Comparison of ENCODE assay signal across 12 cellular contexts in genomic region chr2:227308784-227309183, GRCh38. TPM values are rescaled to one million over a fixed set of nuclear protein-coding genes. Genes with fewer than 3 reads are reported as not detected.
DNase-seq lines count a peak whose midpoint lies in the region; ATAC-seq and TF ChIP-seq lines count a peak whose summit lies in the region.
"Had no signal": no experiment of that assay in that cellular context is flagged by ENCODE, and none has a peak within 500 bp of the region (broad histone marks: within the 10 kb centered on the region; RNA-seq: fewer than 3 reads in every experiment).

No MANE protein-coding gene starts in this region.

- no peak for TF ChIP-seq POLR2A in suprapubic skin (IDR thresholded peaks at IDR 0.05)

- no peak overlapping the region for H3K27ac ChIP-seq in suprapubic skin
- no peak overlapping the region for H3K27ac ChIP-seq in heart right ventricle

- TF ChIP-seq CTCF in suprapubic skin (IDR thresholded peaks at IDR 0.05): no peak
- no peak for TF ChIP-seq CTCF in heart right ventricle (IDR thresholded peaks at IDR 0.05)

- no peak for TF ChIP-seq EP300 in suprapubic skin (IDR thresholded peaks at IDR 0.05)

- no peaks in the 10 kb centered on the region for H3K36me3 ChIP-seq in HAP-1 (replicated peaks)
- no peaks in the 10 kb centered on the region for H3K36me3 ChIP-seq in suprapubic skin
- H3K36me3 ChIP-seq in heart right ventricle: peaks cover 0 to 55% (median 0%) of the 10 kb centered on the region in 9 donors

- H3K27me3 ChIP-seq in HAP-1 (ENCODE audit: low read depth): no peaks in the 10 kb centered on the region
- no peaks in the 10 kb centered on the region for H3K27me3 ChIP-seq in suprapubic skin
- H3K27me3 ChIP-seq in heart right ventricle: no peaks in the 10 kb centered on the region

- 51% methylated on average over 4 of the region's 4 CpGs for WGBS in suprapubic skin
- WGBS in heart right ventricle, 2 donors: 80 to 81% methylated on average over 4 of the region's 4 CpGs

- DNase-seq in HAP-1 (ENCODE audit: low spot score in 2 of 2) (peak; percentile 22 to 27), pons (ENCODE audit: low spot score) (peak; percentile 44), suprapubic skin (ENCODE audit: low spot score in 2 of 2) (no peak), left lobe of liver (ENCODE audit: low spot score) (no peak), heart right ventricle (no peak)
- DNase-seq: activated CD8-positive, alpha-beta T cell treated with anti-CD3 and anti-CD28 coated beads for 36 hours; foreskin melanocyte; NCI-H1436; stimulated activated CD4-positive, alpha-beta T cell treated with anti-CD3 and anti-CD28 coated beads, Interleukin-12 subunit alpha, Interleukin-12 subunit beta, amount 100 ng/mL, for 4 hours had no signal

- in situ Hi-C loops in HAP-1 (cut with MboI; ENCODE audit: low sequenced_read_pairs): no loop called here

- H3K4me1 ChIP-seq in HAP-1 (peaks cover 50% of the 10 kb centered on the region), suprapubic skin (no peaks in the 10 kb centered on the region), heart right ventricle (no peaks in the 10 kb centered on the region)

- H3K9me3 ChIP-seq in HAP-1: no peaks in the 10 kb centered on the region
- no peaks in the 10 kb centered on the region for H3K9me3 ChIP-seq in suprapubic skin
- H3K9me3 ChIP-seq in heart right ventricle: no peaks in the 10 kb centered on the region

- ATAC-seq in GM19035 (IDR thresholded peaks at IDR 0.05; ENCODE audit: unreplicated experiment) (peak; percentile 71), HG03521 (IDR thresholded peaks at IDR 0.05; ENCODE audit: unreplicated experiment) (peak; percentile 56), left lobe of liver (no peak), heart right ventricle (no peak)
- no peak for ATAC-seq in activated CD4-positive, CD25-positive, alpha-beta regulatory T cell treated with anti-CD3 and anti-CD28 coated beads, Interleukin-2, amount 50 U/mL, for 24 hours
- ATAC-seq: activated CD8-positive, alpha-beta T cell treated with anti-CD3 and anti-CD28 coated beads for 36 hours had no signal

- intact Hi-C loops in heart right ventricle (cut with DNase I): no loop called here

- no peak overlapping the region for H3K4me3 ChIP-seq in HAP-1
- no peak overlapping the region for H3K4me3 ChIP-seq in suprapubic skin
- H3K4me3 ChIP-seq in heart right ventricle: no peak overlapping the region

RNA-seq across cellular contexts. Expression of gene MFF, which starts 16.3 kb away (rescaled TPM):
- total RNA-seq in suprapubic skin (100 to 1,000 TPM in 2 of 4 donors, 10 to 100 TPM in 2; 89.8 to 157 (median 103) TPM), left lobe of liver (27.6 TPM), heart right ventricle (100 to 1,000 TPM in 1 of 10 donors, 10 to 100 TPM in 9; 58.4 to 102 (median 73.8) TPM)
- 10 to 100 TPM; 80.6 to 86.3 TPM for polyA plus RNA-seq in heart right ventricle

Comparison
In these comparisons a context has a peak if more than half of its experiments do, and no peak if none do; other contexts are left out.
1. ATAC-seq: peak in GM19035 (single experiment) and HG03521 (single experiment); none in activated CD4-positive, CD25-positive, alpha-beta regulatory T cell treated with anti-CD3 and anti-CD28 coated beads, Interleukin-2, amount 50 U/mL, for 24 hours (0 of 2), left lobe of liver (single experiment) and heart right ventricle (0 of 8).
2. DNase-seq: peak in HAP-1 (2 of 2) and pons (single experiment); none in suprapubic skin (0 of 2), left lobe of liver (single experiment) and heart right ventricle (0 of 2).